20 cellular contexts compared by ENCODE assay signal in genomic region chr14:37697489-37698121, GRCh38.
DNase-seq lines count a peak whose midpoint lies in the region; ATAC-seq and TF ChIP-seq lines count a peak whose summit lies in the region.
"Had no signal": no experiment of that assay in that cellular context is flagged by ENCODE, and none has a peak within 500 bp of the region (broad histone marks: within the 10 kb centered on the region; RNA-seq: fewer than 3 reads in every experiment).

No MANE protein-coding gene starts in this region.

- no peaks in the 10 kb centered on the region for H3K36me3 Mint-ChIP-seq in Calu3 (ENCODE audit: insufficient read depth, unreplicated experiment)
- no peaks in the 10 kb centered on the region for H3K36me3 Mint-ChIP-seq in T-helper 17 cell (ENCODE audit: low read depth)
- H3K36me3 Mint-ChIP-seq in endothelial cell (ENCODE audit: low read depth, unreplicated experiment) = no peaks in the 10 kb centered on the region
- H3K36me3 Mint-ChIP-seq: CD14-positive monocyte had no signal

- H3K4me3 ChIP-seq in epithelial cell of proximal tubule (ENCODE audit: low read depth, low read length) (no peak overlapping the region), osteoblast (ENCODE audit: insufficient read depth, low read length) (no peak overlapping the region)
- H3K4me3 ChIP-seq: transverse colon had no signal

- no peak overlapping the region for H3K4me2 ChIP-seq in osteoblast (ENCODE audit: insufficient read depth, low read length)

- H4K20me1 ChIP-seq in osteoblast (ENCODE audit: insufficient read depth, low read length) = no peaks in the 10 kb centered on the region

- TF ChIP-seq CTCF in Calu3 (IDR thresholded peaks at IDR 0.05; ENCODE audit: unreplicated experiment) (no peak), epithelial cell of proximal tubule (conservative IDR thresholded peaks at IDR 0.05; ENCODE audit: low read depth, low read length) (no peak), osteoblast (IDR thresholded peaks at IDR 0.05; ENCODE audit: extremely low read depth, low read depth, low read length) (no peak), endothelial cell (IDR thresholded peaks at IDR 0.05; ENCODE audit: unreplicated experiment) (no peak)

- H2AFZ ChIP-seq in osteoblast (ENCODE audit: low read length) = no peak overlapping the region

- H3K79me2 ChIP-seq in osteoblast (ENCODE audit: insufficient read depth, low read length) = no peaks in the 10 kb centered on the region

- H3K36me3 ChIP-seq in osteoblast (ENCODE audit: insufficient read depth, low read length) = no peaks in the 10 kb centered on the region
- H3K36me3 ChIP-seq: transverse colon had no signal

- H3K4me1 ChIP-seq in osteoblast (ENCODE audit: insufficient read depth, low read length) = no peaks in the 10 kb centered on the region

- DNase-seq in Calu3 (no peak), LoVo (ENCODE audit: low spot score) (peak; percentile 14), epithelial cell of proximal tubule (ENCODE audit: low read depth) (peak; percentile 64), osteoblast (ENCODE audit: insufficient read length, low spot score, missing footprints) (peak; percentile 1), T-helper 17 cell (no peak), endothelial cell (ENCODE audit: low spot score) (no peak), SK-N-DZ (ENCODE audit: low spot score) (no peak)
- DNase-seq: activated CD4-positive, CD25-positive, alpha-beta regulatory T cell treated with anti-CD3 and anti-CD28 coated beads, Interleukin-2, amount 50 U/mL, for 72 hours; activated T-cell treated with anti-CD3 and anti-CD28 coated beads, Interleukin-2, amount 50 U/mL, for 24 hours; amygdala; dermis blood vessel endothelial cell; left cardiac atrium; naive B cell; NCI-H1417 treated with DMSO at 0.1 percent for 48 hours; NCI-H446; retina; stimulated activated CD4-positive, alpha-beta T cell treated with anti-CD3 and anti-CD28 coated beads, Interleukin-4, amount 100 ng/mL, for 1 hour; transverse colon had no signal

- no peaks in the 10 kb centered on the region for H3K27me3 Mint-ChIP-seq in Calu3 (ENCODE audit: unreplicated experiment)
- H3K27me3 Mint-ChIP-seq in T-helper 17 cell = no peaks in the 10 kb centered on the region
- H3K27me3 Mint-ChIP-seq in endothelial cell (ENCODE audit: unreplicated experiment) = no peaks in the 10 kb centered on the region
- H3K27me3 Mint-ChIP-seq: activated T-cell treated with anti-CD3 and anti-CD28 coated beads, Interleukin-2, amount 50 U/mL, for 24 hours; naive B cell had no signal

- ATAC-seq in T-helper 17 cell (no peak), HG02938 (IDR thresholded peaks at IDR 0.05; ENCODE audit: unreplicated experiment) (no peak)
- ATAC-seq: left cardiac atrium had no signal

- no peaks in the 10 kb centered on the region for H3K9me3 ChIP-seq in osteoblast (ENCODE audit: low read depth, low read length)
- H3K9me3 ChIP-seq in T-helper 17 cell (ENCODE audit: control insufficient read depth, low read length, poor library complexity, severe bottlenecking) = no peaks in the 10 kb centered on the region

- CTCF ChIA-PET in Calu3 (lab: Charles Lee) = interaction anchor here (0.7 to 1.6 kb wide), 4 partner anchors 16 to 177 kb away, joined by 3 to 4 read pairs (median 4); no protein-coding TSS in a partner anchor

- H3K4me3 Mint-ChIP-seq in Calu3 (ENCODE audit: low read depth, unreplicated experiment) (no peak overlapping the region), T-helper 17 cell (no peak overlapping the region), endothelial cell (ENCODE audit: unreplicated experiment) (no peak overlapping the region)
- H3K4me3 Mint-ChIP-seq: activated T-cell treated with anti-CD3 and anti-CD28 coated beads, Interleukin-2, amount 50 U/mL, for 24 hours; CD14-positive monocyte; naive B cell had no signal

- H3K27me3 ChIP-seq in osteoblast (ENCODE audit: insufficient read depth, low read length) = no peaks in the 10 kb centered on the region
- H3K27me3 ChIP-seq: transverse colon had no signal

- H3K9me3 Mint-ChIP-seq in Calu3 (ENCODE audit: low read depth, unreplicated experiment) = peaks cover 8% of the 10 kb centered on the region
- no peaks in the 10 kb centered on the region for H3K9me3 Mint-ChIP-seq in endothelial cell (ENCODE audit: unreplicated experiment)

- H3K4me1 Mint-ChIP-seq in Calu3 (ENCODE audit: low read depth, unreplicated experiment) (peaks cover 38% of the 10 kb centered on the region), T-helper 17 cell (no peaks in the 10 kb centered on the region), endothelial cell (ENCODE audit: unreplicated experiment) (no peaks in the 10 kb centered on the region)
- H3K4me1 Mint-ChIP-seq: CD14-positive monocyte, naive B cell had no signal

- H3K27ac Mint-ChIP-seq in Calu3 (ENCODE audit: unreplicated experiment) (peak overlapping the region; percentile 27), T-helper 17 cell (no peak overlapping the region), endothelial cell (ENCODE audit: unreplicated experiment) (no peak overlapping the region)
- H3K27ac Mint-ChIP-seq: activated T-cell treated with anti-CD3 and anti-CD28 coated beads, Interleukin-2, amount 50 U/mL, for 24 hours; CD14-positive monocyte; naive B cell had no signal

- intact Hi-C loops in Calu3 (cut with micrococcal nuclease; ENCODE audit: unreplicated experiment) = loop anchor here (2.0 to 5.0 kb wide), 2 partner anchors 101 to 450 kb away; no protein-coding TSS in a partner anchor

- no TSS peak for BruUV-seq in Calu3 (replicated peaks; lab: Mats Ljungman, UMichigan)

- no peak overlapping the region for H3K27ac ChIP-seq in osteoblast (ENCODE audit: low read depth, low read length)
- H3K27ac ChIP-seq: transverse colon had no signal

Comparison
In these comparisons a context has a peak if more than half of its experiments do, and no peak if none do; other contexts are left out.
1. DNase-seq: peak in LoVo (single experiment), epithelial cell of proximal tubule (single experiment) and osteoblast (single experiment); none in Calu3 (single experiment), T-helper 17 cell (0 of 3), endothelial cell (single experiment) and SK-N-DZ (single experiment).